Comparison of ENCODE assay signal across 22 cellular contexts in genomic region chr6:26243742-26244141, GRCh38.
DNase-seq lines count a peak whose midpoint lies in the region; ATAC-seq and TF ChIP-seq lines count a peak whose summit lies in the region.
"Had no signal": no experiment of that assay in that cellular context is flagged by ENCODE, and none has a peak within 500 bp of the region (broad histone marks: within the 10 kb centered on the region; RNA-seq: fewer than 3 reads in every experiment).

No MANE protein-coding gene starts in this region.

- peaks cover 4% of the 10 kb centered on the region for H3K4me1 ChIP-seq in DND-41 (ENCODE audit: insufficient read depth, low read length)
- peaks cover 12% of the 10 kb centered on the region for H3K4me1 ChIP-seq in RWPE2 (ENCODE audit: insufficient read depth, poor library complexity, severe bottlenecking)
- H3K4me1 ChIP-seq in mesendoderm (ENCODE audit: control insufficient read depth, low read depth, low read length): peaks cover 8% of the 10 kb centered on the region
- H3K4me1 ChIP-seq in CD4-positive, alpha-beta memory T cell (ENCODE audit: insufficient read depth, low read length): peaks cover 8% of the 10 kb centered on the region
- peaks cover 16% of the 10 kb centered on the region for H3K4me1 ChIP-seq in mammary epithelial cell (ENCODE audit: insufficient read depth, low read length)
- H3K4me1 ChIP-seq in neural progenitor cell: peaks cover 7% of the 10 kb centered on the region
- H3K4me1 ChIP-seq: lower lobe of right lung had no signal

- H3K27me3 ChIP-seq in DND-41 (ENCODE audit: insufficient read depth, low read length, poor library complexity) (no peaks in the 10 kb centered on the region), RWPE2 (ENCODE audit: insufficient read depth, poor library complexity, severe bottlenecking) (no peaks in the 10 kb centered on the region), mesendoderm (ENCODE audit: insufficient read depth, low read length, poor library complexity) (no peaks in the 10 kb centered on the region), mammary epithelial cell (ENCODE audit: insufficient read depth, low read length) (no peaks in the 10 kb centered on the region), neural progenitor cell (no peaks in the 10 kb centered on the region)
- H3K27me3 ChIP-seq in CD4-positive, alpha-beta memory T cell (ENCODE audit: insufficient read depth, low read length): no peaks in the 10 kb centered on the region
- H3K27me3 ChIP-seq: spleen had no signal

- no peak overlapping the region for H2BK120ac ChIP-seq in mesendoderm (ENCODE audit: low read depth, low read length)

- no peaks in the 10 kb centered on the region for H3K27me3 Mint-ChIP-seq in CD4-positive, alpha-beta memory T cell
- peaks cover 2% of the 10 kb centered on the region for H3K27me3 Mint-ChIP-seq in neural progenitor cell (ENCODE audit: insufficient read depth, low read depth)
- H3K27me3 Mint-ChIP-seq: activated CD4-positive, alpha-beta T cell treated with anti-CD3 and anti-CD28 coated beads, Interleukin-2, amount 10 ng/mL, durations not matched to agents 24 days and 14 days; activated T-helper 17 cell treated with anti-CD3 and anti-CD28 coated beads, Interleukin-2, amount 50 U/mL, for 72 hours had no signal

- H3K4me3 ChIP-seq in DND-41 (ENCODE audit: low read depth in 1 of 2, low read length in 2 of 2) (no peak overlapping the region), RWPE2 (ENCODE audit: severe bottlenecking) (no peak overlapping the region), mesendoderm (ENCODE audit: low read length) (no peak overlapping the region), mammary epithelial cell (replicated peaks in 1 of 3; ENCODE audit: insufficient read depth in 1 of 3, low read depth in 2 of 3, low read length in 3 of 3) (no peak overlapping the region), neural progenitor cell (no peak overlapping the region)
- H3K4me3 ChIP-seq in CD4-positive, alpha-beta memory T cell (ENCODE audit: low read length in 2 of 2): no peak overlapping the region
- H3K4me3 ChIP-seq: GM23248, lower lobe of right lung, spleen had no signal

- no peak for ATAC-seq in DND-41 (ENCODE audit: insufficient read depth, low read depth)
- no peak for ATAC-seq in RWPE2 (ENCODE audit: low read depth)
- ATAC-seq: activated T-helper 17 cell treated with anti-CD3 and anti-CD28 coated beads, Interleukin-2, amount 50 U/mL, for 72 hours; HepG2; lower lobe of right lung; stimulated activated naive CD8-positive, alpha-beta T cell treated with anti-CD3 and anti-CD28 coated beads, Interleukin-15, Interleukin-2, amounts not matched to agents 100 U/mL and 50 U/mL, for 24 hours had no signal

- peaks cover 0 to 7% (median under 1%) of the 10 kb centered on the region in 8 donors for H3K9me3 Mint-ChIP-seq in CD4-positive, alpha-beta memory T cell
- H3K9me3 Mint-ChIP-seq in neural progenitor cell: peaks cover 15% of the 10 kb centered on the region
- H3K9me3 Mint-ChIP-seq: activated T-helper 17 cell treated with anti-CD3 and anti-CD28 coated beads, Interleukin-2, amount 50 U/mL, for 72 hours; T-helper 2 cell treated with Interferon-gamma antibody and Interleukin-4, amounts not matched to agents 5 μg/mL and 100 μg/mL, for 36 hours had no signal

- H3K27ac Mint-ChIP-seq in CD4-positive, alpha-beta memory T cell: no peak overlapping the region
- H3K27ac Mint-ChIP-seq in neural progenitor cell: no peak overlapping the region
- H3K27ac Mint-ChIP-seq: activated CD4-positive, alpha-beta T cell treated with anti-CD3 and anti-CD28 coated beads, Interleukin-2, amount 10 ng/mL, durations not matched to agents 24 days and 14 days; activated naive CD8-positive, alpha-beta T cell treated with anti-CD3 and anti-CD28 coated beads for 36 hours; activated T-helper 17 cell treated with anti-CD3 and anti-CD28 coated beads, Interleukin-2, amount 50 U/mL, for 72 hours; T-helper 2 cell treated with Interferon-gamma antibody and Interleukin-4, amounts not matched to agents 5 μg/mL and 100 μg/mL, for 36 hours had no signal

- POLR2A ChIA-PET in CD4-positive, alpha-beta memory T cell (lab: Charles Lee; ENCODE audit: partially characterized antibody): interaction anchor here (0.9 to 6.0 kb wide), 9 partner anchors 19 to 85 kb away, joined by 3 to 61 read pairs (median 16); a partner anchor contains a TSS

- no peaks in the 10 kb centered on the region for H3K9me3 ChIP-seq in DND-41 (ENCODE audit: insufficient read depth, low read length, severe bottlenecking)
- H3K9me3 ChIP-seq in RWPE2 (ENCODE audit: severe bottlenecking): no peaks in the 10 kb centered on the region
- H3K9me3 ChIP-seq in CD4-positive, alpha-beta memory T cell (ENCODE audit: control insufficient read depth in 1 of 2, low read length in 2 of 2): no peaks in the 10 kb centered on the region
- no peaks in the 10 kb centered on the region for H3K9me3 ChIP-seq in mammary epithelial cell (replicated peaks; ENCODE audit: insufficient read depth, low read length)
- H3K9me3 ChIP-seq in neural progenitor cell (ENCODE audit: low read depth): no peaks in the 10 kb centered on the region
- H3K9me3 ChIP-seq: lower lobe of right lung had no signal

- no peak overlapping the region for H3K23ac ChIP-seq in mesendoderm (ENCODE audit: low read length)

- CTCF ChIA-PET in CD4-positive, alpha-beta memory T cell (lab: Charles Lee; ENCODE audit: partially characterized antibody): interaction anchor here (1.0 kb wide), 1 partner anchor 10 kb away, joined by 4 read pairs; no protein-coding TSS in a partner anchor
- CTCF ChIA-PET in mammary epithelial cell (lab: Charles Lee; ENCODE audit: low non-redundant PET): interaction anchor here (0.6 kb wide), 1 partner anchor 29 kb away, joined by 5 read pairs; a partner anchor contains a TSS

- H3K4me3 Mint-ChIP-seq in CD4-positive, alpha-beta memory T cell: no peak overlapping the region
- no peak overlapping the region for H3K4me3 Mint-ChIP-seq in neural progenitor cell
- H3K4me3 Mint-ChIP-seq: activated CD4-positive, alpha-beta T cell treated with anti-CD3 and anti-CD28 coated beads, Interleukin-2, amount 10 ng/mL, durations not matched to agents 24 days and 14 days; activated naive CD8-positive, alpha-beta T cell treated with anti-CD3 and anti-CD28 coated beads for 36 hours; activated T-helper 17 cell treated with anti-CD3 and anti-CD28 coated beads, Interleukin-2, amount 50 U/mL, for 72 hours; T-helper 2 cell treated with Interferon-gamma antibody and Interleukin-4, amounts not matched to agents 5 μg/mL and 100 μg/mL, for 36 hours had no signal

- no TSS peak for BruUV-seq in mammary epithelial cell (replicated peaks; lab: Mats Ljungman, UMichigan)

- no peak overlapping the region for H4K8ac ChIP-seq in mesendoderm (ENCODE audit: low read depth, low read length)

- no CpG with 5 or more reads among the region's 2 CpGs for WGBS in mesendoderm (ENCODE audit: extremely low coverage, insufficient coverage, low lambda C conversion rate)
- WGBS in mammary epithelial cell (ENCODE audit: low coverage, missing lambda C conversion rate): 93% methylated on average over 2 of the region's 2 CpGs

- no peak overlapping the region for H2AK5ac ChIP-seq in mesendoderm (ENCODE audit: low read length)

- H3K4me2 ChIP-seq in DND-41 (ENCODE audit: insufficient read depth, low read length) (no peak overlapping the region), mesendoderm (ENCODE audit: low read length) (no peak overlapping the region), mammary epithelial cell (ENCODE audit: insufficient read depth, low read depth, low read length) (no peak overlapping the region), neural progenitor cell (no peak overlapping the region)

- H3K27ac ChIP-seq in DND-41 (ENCODE audit: low read length): peak overlapping the region; percentile 49
- peak overlapping the region; percentile 69 for H3K27ac ChIP-seq in RWPE2 (ENCODE audit: poor library complexity, severe bottlenecking)
- H3K27ac ChIP-seq in mesendoderm (ENCODE audit: low read depth, low read length): no peak overlapping the region
- no peak overlapping the region for H3K27ac ChIP-seq in CD4-positive, alpha-beta memory T cell (ENCODE audit: low read depth, low read length)
- H3K27ac ChIP-seq in mammary epithelial cell (ENCODE audit: insufficient read depth, low read depth, low read length): no peak overlapping the region
- no peak overlapping the region for H3K27ac ChIP-seq in neural progenitor cell
- H3K27ac ChIP-seq: GM23248, lower lobe of right lung, spleen, VCaP had no signal

- H4K20me1 ChIP-seq in DND-41 (ENCODE audit: insufficient read depth, low read length) (no peaks in the 10 kb centered on the region), mammary epithelial cell (ENCODE audit: insufficient read depth, low read length) (no peaks in the 10 kb centered on the region), neural progenitor cell (ENCODE audit: low read depth) (no peaks in the 10 kb centered on the region)

- dilution Hi-C loops in mammary epithelial cell (cut with HindIII; ENCODE audit: low sequenced_read_pairs): no loop called here

- H3K9ac ChIP-seq in DND-41 (ENCODE audit: low read depth, low read length): no peak overlapping the region
- H3K9ac ChIP-seq in mesendoderm (ENCODE audit: low read length): no peak overlapping the region
- no peak overlapping the region for H3K9ac ChIP-seq in mammary epithelial cell (ENCODE audit: insufficient read depth, low read length)
- H3K9ac ChIP-seq in neural progenitor cell: no peak overlapping the region
- H3K9ac ChIP-seq: GM23248 had no signal

- TF ChIP-seq CTCF in DND-41 (IDR thresholded peaks at IDR 0.05; ENCODE audit: borderline replicate concordance, extremely low read depth, low read length, poor library complexity, severe bottlenecking) (no peak), RWPE2 (IDR thresholded peaks at IDR 0.05; ENCODE audit: poor library complexity, severe bottlenecking) (no peak), mammary epithelial cell (conservative IDR thresholded peaks at IDR 0.05 in 1 of 2, IDR thresholded peaks at IDR 0.05 in 1 of 2; ENCODE audit: extremely low read depth in 1 of 2, insufficient read depth in 1 of 2, low read depth in 1 of 2, low read length in 2 of 2) (no peak), neural progenitor cell (IDR thresholded peaks at IDR 0.05) (no peak)

- peaks cover 7 to 32% (median 13%) of the 10 kb centered on the region in 4 donors for H3K4me1 Mint-ChIP-seq in CD4-positive, alpha-beta memory T cell
- peaks cover 7% of the 10 kb centered on the region for H3K4me1 Mint-ChIP-seq in neural progenitor cell

- H3K4ac ChIP-seq in mesendoderm (ENCODE audit: low read depth, low read length): no peak overlapping the region

- no peak for DNase-seq in DND-41
- peak; percentile 49 for DNase-seq in LoVo (ENCODE audit: low spot score)
- no peak for DNase-seq in RWPE2 (ENCODE audit: low spot score)
- DNase-seq in mesendoderm: peak; percentile 86
- DNase-seq in CD4-positive, alpha-beta memory T cell: no peak
- DNase-seq in activated gamma-delta T cell (lab: John Stamatoyannopoulos, UW): no peak
- no peak for DNase-seq in mammary epithelial cell
- no peak for DNase-seq in neural progenitor cell (ENCODE audit: low spot score)
- DNase-seq: activated CD4-positive, alpha-beta T cell treated with anti-CD3 and anti-CD28 coated beads, Interleukin-2, amount 10 ng/mL, durations not matched to agents 24 days and 14 days; activated naive CD8-positive, alpha-beta T cell treated with anti-CD3 and anti-CD28 coated beads for 36 hours; EL; GM23248; lower lobe of right lung; NCI-H1417 treated with DMSO at 0.1 percent for 48 hours; NCI-H446 treated with DMSO at 0.1 percent for 48 hours; spleen; stimulated activated CD4-positive, alpha-beta T cell treated with anti-CD3 and anti-CD28 coated beads, Interleukin-4, amount 100 ng/mL, for 24 hours; stimulated activated naive CD8-positive, alpha-beta T cell treated with anti-CD3 and anti-CD28 coated beads, Interleukin-15, Interleukin-2, amounts not matched to agents 100 U/mL and 50 U/mL, for 24 hours had no signal

- no peak overlapping the region for H2BK5ac ChIP-seq in mesendoderm (ENCODE audit: low read length)

- H2AFZ ChIP-seq in DND-41 (ENCODE audit: low read depth, low read length) (no peak overlapping the region), mammary epithelial cell (ENCODE audit: low read depth, low read length) (no peak overlapping the region), neural progenitor cell (replicated peaks) (no peak overlapping the region)
- H2AFZ ChIP-seq: GM23248 had no signal

- no peaks in the 10 kb centered on the region for H3K36me3 ChIP-seq in DND-41 (ENCODE audit: insufficient read depth, low read length)
- H3K36me3 ChIP-seq in RWPE2 (ENCODE audit: low read depth): no peaks in the 10 kb centered on the region
- H3K36me3 ChIP-seq in mesendoderm (ENCODE audit: control insufficient read depth, insufficient read depth, low read length): no peaks in the 10 kb centered on the region
- no peaks in the 10 kb centered on the region for H3K36me3 ChIP-seq in CD4-positive, alpha-beta memory T cell (ENCODE audit: insufficient read depth, low read length)
- no peaks in the 10 kb centered on the region for H3K36me3 ChIP-seq in mammary epithelial cell (ENCODE audit: insufficient read depth, low read length)
- H3K36me3 ChIP-seq in neural progenitor cell: no peaks in the 10 kb centered on the region
- H3K36me3 ChIP-seq: lower lobe of right lung, spleen had no signal

- H3K36me3 Mint-ChIP-seq in CD4-positive, alpha-beta memory T cell: peaks cover 5 to 7% of the 10 kb centered on the region in 2 donors
- peaks cover 2% of the 10 kb centered on the region for H3K36me3 Mint-ChIP-seq in neural progenitor cell

- no peak overlapping the region for H2BK15ac ChIP-seq in mesendoderm (replicated peaks; ENCODE audit: low read depth)

- intact Hi-C loops in CD4-positive, alpha-beta memory T cell (cut with micrococcal nuclease): no loop called here
- intact Hi-C loops in mammary epithelial cell (cut with micrococcal nuclease): no loop called here

- H4K5ac ChIP-seq in mesendoderm (ENCODE audit: low read length): no peak overlapping the region

- H3K79me1 ChIP-seq in mesendoderm (ENCODE audit: low read length): no peaks in the 10 kb centered on the region

- H3K56ac ChIP-seq in mesendoderm (ENCODE audit: low read length): no peak overlapping the region

- H3K79me2 ChIP-seq in DND-41 (ENCODE audit: insufficient read depth, low read length): no peaks in the 10 kb centered on the region
- H3K79me2 ChIP-seq in mesendoderm (ENCODE audit: control insufficient read depth, insufficient read depth, low read length): no peaks in the 10 kb centered on the region
- H3K79me2 ChIP-seq in mammary epithelial cell (ENCODE audit: insufficient read depth, low read length): no peaks in the 10 kb centered on the region
- H3K79me2 ChIP-seq in neural progenitor cell (ENCODE audit: low read depth): no peaks in the 10 kb centered on the region

- in situ Hi-C loops in mammary epithelial cell (cut with MboI; ENCODE audit: low sequenced_read_pairs in 2 of 2): no loop called here

- peak overlapping the region; percentile 62 for H3K18ac ChIP-seq in mesendoderm (ENCODE audit: low read length)

- peaks cover 25% of the 10 kb centered on the region for H3F3A ChIP-seq in neural progenitor cell (ENCODE audit: low read depth)

Comparison
In these comparisons a context has a peak if more than half of its experiments do, and no peak if none do; other contexts are left out.
1. DNase-seq: peak in LoVo (single experiment) and mesendoderm (single experiment); none in DND-41 (single experiment), RWPE2 (single experiment), CD4-positive, alpha-beta memory T cell (0 of 5), activated gamma-delta T cell (single experiment), mammary epithelial cell (single experiment) and neural progenitor cell (single experiment).
2. H3K27ac ChIP-seq: peak in DND-41 (single experiment) and RWPE2 (single experiment); none in mesendoderm (single experiment), CD4-positive, alpha-beta memory T cell (single experiment), mammary epithelial cell (single experiment) and neural progenitor cell (single experiment).